Comparison of ENCODE assay signal across 1 cellular context in genomic region chr11:13926366-13926765, GRCh38. TPM values are rescaled to one million over a fixed set of nuclear protein-coding genes. Genes with fewer than 3 reads are reported as not detected.
"Had no signal": no experiment of that assay in that cellular context is flagged by ENCODE, and none has a peak within 500 bp of the region (broad histone marks: within the 10 kb centered on the region; RNA-seq: fewer than 3 reads in every experiment).

No MANE protein-coding gene starts in this region.

RNA-seq across cellular contexts. Expression of gene SPON1, which starts 36.2 kb away (rescaled TPM):
- total RNA-seq: G401 had no signal
